Comparison of ENCODE assay signal across 14 cellular contexts in the genomic region with DNA sequence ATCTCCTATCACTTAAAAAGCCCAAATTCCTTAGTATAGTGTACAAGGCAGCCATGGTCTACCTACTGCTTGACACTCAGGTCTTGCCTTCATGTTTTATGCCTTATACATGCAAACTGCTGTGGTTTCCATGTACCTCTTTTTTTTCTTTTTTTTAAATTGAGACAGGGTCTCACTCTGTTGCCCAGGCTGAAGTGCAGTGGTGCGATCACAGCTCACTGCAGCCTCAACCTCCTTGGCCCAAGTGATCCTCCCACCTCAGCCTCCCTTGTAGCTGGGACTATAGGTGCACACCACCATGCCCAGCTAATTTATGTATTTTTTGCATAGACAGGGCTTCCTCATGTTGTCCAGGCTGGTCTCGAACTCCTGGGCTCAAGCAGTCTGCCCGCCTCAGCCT.
"Had no signal": no experiment of that assay in that cellular context is flagged by ENCODE, and none has a peak within 500 bp of the region (broad histone marks: within the 10 kb centered on the region; RNA-seq: fewer than 3 reads in every experiment).

No MANE protein-coding gene starts in this region.

- H3K4me1 ChIP-seq: thyroid gland had no signal

- H3K27ac ChIP-seq: coronary artery, gastrocnemius medialis, heart right ventricle, pancreas, thyroid gland had no signal

- H3K9me3 ChIP-seq: gastrocnemius medialis, pancreas, thyroid gland had no signal

- FAIRE-seq: islet of Langerhans, pancreas had no signal

- ATAC-seq: gastrocnemius medialis, heart right ventricle, left lobe of liver, pancreas had no signal

- H3K27me3 Mint-ChIP-seq: activated CD4-positive, alpha-beta T cell treated with anti-CD3 and anti-CD28 coated beads, Interleukin-2, amount 10 ng/mL, durations not matched to agents 24 days and 14 days had no signal

- H3K4me3 Mint-ChIP-seq: activated CD4-positive, alpha-beta T cell treated with anti-CD3 and anti-CD28 coated beads, Interleukin-2, amount 10 ng/mL, durations not matched to agents 24 days and 14 days; neural crest cell had no signal

- DNase-seq: activated CD4-positive, alpha-beta T cell treated with anti-CD3 and anti-CD28 coated beads, Interleukin-2, amount 10 ng/mL, durations not matched to agents 24 days and 14 days; activated naive CD4-positive, alpha-beta T cell; caudate nucleus; effector CD8-positive, alpha-beta T cell; gastrocnemius medialis; heart right ventricle; pancreas; stimulated activated CD4-positive, alpha-beta T cell treated with anti-CD3 and anti-CD28 coated beads, Interleukin-2, amount 100 ng/mL, for 48 hours; T1000; thyroid gland had no signal

- H3K27me3 ChIP-seq: gastrocnemius medialis, heart right ventricle, pancreas, thyroid gland had no signal

- H3K27ac Mint-ChIP-seq: activated CD4-positive, alpha-beta T cell treated with anti-CD3 and anti-CD28 coated beads, Interleukin-2, amount 10 ng/mL, durations not matched to agents 24 days and 14 days had no signal

- H3K4me1 Mint-ChIP-seq: neural crest cell had no signal

- H3K4me3 ChIP-seq: coronary artery, gastrocnemius medialis, heart right ventricle, pancreas, thyroid gland had no signal
